In the genomic region with DNA sequence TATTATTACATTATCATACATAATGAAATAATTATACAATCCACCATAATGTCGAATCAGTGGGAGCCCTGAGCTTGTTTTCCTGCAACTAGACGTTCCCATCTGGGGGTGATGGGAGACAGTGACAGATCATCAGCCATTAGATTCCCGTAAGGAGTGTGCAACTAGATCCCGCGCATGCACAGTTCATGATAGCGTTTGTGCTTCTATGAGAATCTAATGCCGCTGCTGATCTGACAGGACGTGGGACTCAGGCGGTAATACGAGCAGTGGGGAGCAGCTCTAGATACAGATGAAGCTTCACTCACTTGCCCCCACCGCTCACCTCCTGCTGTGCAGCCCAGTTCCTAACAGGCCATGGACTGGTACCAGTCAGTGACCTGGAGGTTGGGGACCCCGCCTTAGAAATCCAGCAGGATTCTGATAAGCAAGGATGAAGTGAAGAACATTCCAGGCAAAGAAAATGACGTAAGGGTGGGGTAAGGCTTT, we compare ENCODE assay signal across 1 cellular context.
TF ChIP-seq lines count a peak whose summit lies in the region.

No MANE protein-coding gene starts in this region.

TF ChIP-seq in GM23338, 12 proteins besides CTCF, POLR2A, EP300 and RAD21 (continued from another document):
- TF ChIP-seq ZNF462 (CRISPR knock-in tag; IDR thresholded peaks at IDR 0.05) (no peak), STAT1 (IDR thresholded peaks at IDR 0.05; ENCODE audit: unreplicated experiment) (no peak), NANOG (IDR thresholded peaks at IDR 0.05; ENCODE audit: borderline replicate concordance) (no peak), EZH2phosphoT487 (IDR thresholded peaks at IDR 0.05; ENCODE audit: unreplicated experiment) (no peak), ZNF331 (CRISPR knock-in tag; IDR thresholded peaks at IDR 0.05; ENCODE audit: low read depth) (no peak), CREB1 (CRISPR knock-in tag; IDR thresholded peaks at IDR 0.05; ENCODE audit: low read depth) (no peak), POLR2AphosphoS5 (IDR thresholded peaks at IDR 0.05; ENCODE audit: low read depth) (no peak), ZNF114 (CRISPR knock-in tag; IDR thresholded peaks at IDR 0.05) (no peak), EZH2 (IDR thresholded peaks at IDR 0.05; ENCODE audit: low read depth, unreplicated experiment) (no peak)
